ENCODE assay signal across 2 cellular contexts in the genomic region with DNA sequence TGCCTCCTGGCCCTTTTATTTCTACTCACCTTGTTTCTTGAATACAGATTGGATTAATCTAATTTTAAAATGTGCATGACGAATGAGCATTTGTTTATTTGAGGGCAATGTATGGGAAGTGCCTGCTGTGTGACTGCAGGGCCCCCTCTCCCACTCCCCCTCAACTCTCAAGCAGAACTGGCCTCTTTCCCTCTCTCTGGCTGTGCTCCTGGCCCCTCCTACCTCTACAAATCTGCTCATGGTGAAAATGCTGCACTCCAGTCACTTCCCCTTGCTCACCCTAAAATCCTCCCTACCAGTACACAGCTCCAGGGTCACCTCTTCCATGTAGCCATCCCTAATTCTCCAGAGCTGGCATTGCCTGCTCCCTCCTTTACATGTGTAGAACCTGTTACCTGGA.
TF ChIP-seq lines count a peak whose summit lies in the region.

No MANE protein-coding gene starts in this region.

TF ChIP-seq in SK-N-SH, 30 proteins besides CTCF, POLR2A, EP300 and RAD21 (continued from another document):
- TF ChIP-seq, protein P1, sequence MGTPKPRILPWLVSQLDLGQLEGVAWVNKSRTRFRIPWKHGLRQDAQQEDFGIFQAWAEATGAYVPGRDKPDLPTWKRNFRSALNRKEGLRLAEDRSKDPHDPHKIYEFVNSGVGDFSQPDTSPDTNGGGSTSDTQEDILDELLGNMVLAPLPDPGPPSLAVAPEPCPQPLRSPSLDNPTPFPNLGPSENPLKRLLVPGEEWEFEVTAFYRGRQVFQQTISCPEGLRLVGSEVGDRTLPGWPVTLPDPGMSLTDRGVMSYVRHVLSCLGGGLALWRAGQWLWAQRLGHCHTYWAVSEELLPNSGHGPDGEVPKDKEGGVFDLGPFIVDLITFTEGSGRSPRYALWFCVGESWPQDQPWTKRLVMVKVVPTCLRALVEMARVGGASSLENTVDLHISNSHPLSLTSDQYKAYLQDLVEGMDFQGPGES (IDR thresholded peaks at IDR 0.05; ENCODE audit: low read depth, low read length) = no peak
- TF ChIP-seq JUND (IDR thresholded peaks at IDR 0.05) = no peak
- TF ChIP-seq, protein P2, sequence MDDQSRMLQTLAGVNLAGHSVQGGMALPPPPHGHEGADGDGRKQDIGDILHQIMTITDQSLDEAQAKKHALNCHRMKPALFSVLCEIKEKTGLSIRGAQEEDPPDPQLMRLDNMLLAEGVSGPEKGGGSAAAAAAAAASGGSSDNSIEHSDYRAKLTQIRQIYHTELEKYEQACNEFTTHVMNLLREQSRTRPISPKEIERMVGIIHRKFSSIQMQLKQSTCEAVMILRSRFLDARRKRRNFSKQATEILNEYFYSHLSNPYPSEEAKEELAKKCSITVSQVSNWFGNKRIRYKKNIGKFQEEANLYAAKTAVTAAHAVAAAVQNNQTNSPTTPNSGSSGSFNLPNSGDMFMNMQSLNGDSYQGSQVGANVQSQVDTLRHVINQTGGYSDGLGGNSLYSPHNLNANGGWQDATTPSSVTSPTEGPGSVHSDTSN (IDR thresholded peaks at IDR 0.05) = no peak

TF ChIP-seq in SK-N-SH treated with all-trans-retinoic acid at 6 μM for 48 hours, 23 proteins besides CTCF, POLR2A, EP300 and RAD21:
- TF ChIP-seq, protein P3, sequence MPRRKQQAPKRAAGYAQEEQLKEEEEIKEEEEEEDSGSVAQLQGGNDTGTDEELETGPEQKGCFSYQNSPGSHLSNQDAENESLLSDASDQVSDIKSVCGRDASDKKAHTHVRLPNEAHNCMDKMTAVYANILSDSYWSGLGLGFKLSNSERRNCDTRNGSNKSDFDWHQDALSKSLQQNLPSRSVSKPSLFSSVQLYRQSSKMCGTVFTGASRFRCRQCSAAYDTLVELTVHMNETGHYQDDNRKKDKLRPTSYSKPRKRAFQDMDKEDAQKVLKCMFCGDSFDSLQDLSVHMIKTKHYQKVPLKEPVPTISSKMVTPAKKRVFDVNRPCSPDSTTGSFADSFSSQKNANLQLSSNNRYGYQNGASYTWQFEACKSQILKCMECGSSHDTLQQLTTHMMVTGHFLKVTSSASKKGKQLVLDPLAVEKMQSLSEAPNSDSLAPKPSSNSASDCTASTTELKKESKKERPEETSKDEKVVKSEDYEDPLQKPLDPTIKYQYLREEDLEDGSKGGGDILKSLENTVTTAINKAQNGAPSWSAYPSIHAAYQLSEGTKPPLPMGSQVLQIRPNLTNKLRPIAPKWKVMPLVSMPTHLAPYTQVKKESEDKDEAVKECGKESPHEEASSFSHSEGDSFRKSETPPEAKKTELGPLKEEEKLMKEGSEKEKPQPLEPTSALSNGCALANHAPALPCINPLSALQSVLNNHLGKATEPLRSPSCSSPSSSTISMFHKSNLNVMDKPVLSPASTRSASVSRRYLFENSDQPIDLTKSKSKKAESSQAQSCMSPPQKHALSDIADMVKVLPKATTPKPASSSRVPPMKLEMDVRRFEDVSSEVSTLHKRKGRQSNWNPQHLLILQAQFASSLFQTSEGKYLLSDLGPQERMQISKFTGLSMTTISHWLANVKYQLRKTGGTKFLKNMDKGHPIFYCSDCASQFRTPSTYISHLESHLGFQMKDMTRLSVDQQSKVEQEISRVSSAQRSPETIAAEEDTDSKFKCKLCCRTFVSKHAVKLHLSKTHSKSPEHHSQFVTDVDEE (CRISPR knock-in tag; IDR thresholded peaks at IDR 0.05) = no peak
- TF ChIP-seq CSDC2 (CRISPR knock-in tag; IDR thresholded peaks at IDR 0.05) = no peak
- TF ChIP-seq SNAI2 (CRISPR knock-in tag; IDR thresholded peaks at IDR 0.05) = no peak
